ENCODE assay signal across 11 cellular contexts in genomic region chr7:24701232-24701898, GRCh38. TPM values are rescaled to one million over a fixed set of nuclear protein-coding genes. Genes with fewer than 3 reads are reported as not detected.
DNase-seq lines count a peak whose midpoint lies in the region; ATAC-seq, FAIRE-seq and TF ChIP-seq lines count a peak whose summit lies in the region.
"Had no signal": no experiment of that assay in that cellular context is flagged by ENCODE, and none has a peak within 500 bp of the region (broad histone marks: within the 10 kb centered on the region; RNA-seq: fewer than 3 reads in every experiment).

No MANE protein-coding gene starts in this region.

- POLR2A ChIA-PET in IMR-90 (lab: Charles Lee; ENCODE audit: unreplicated experiment): interaction anchor here (0.5 kb wide), 1 partner anchor 399 kb away, joined by 3 read pairs; no protein-coding TSS in a partner anchor

- H3K36me3 ChIP-seq in IMR-90 (ENCODE audit: control insufficient read depth, insufficient read depth, low read length) (peaks cover 5% of the 10 kb centered on the region; the same call in 1 of the 2 replicates), brain microvascular endothelial cell (replicated peaks) (no peaks in the 10 kb centered on the region), kidney (ENCODE audit: control insufficient read depth in 1 of 2, insufficient read depth in 2 of 2, low read length in 2 of 2) (no peaks in the 10 kb centered on the region)
- H3K36me3 ChIP-seq: tibial nerve had no signal

- peak overlapping the region; percentile 77 for H2AK9ac ChIP-seq in IMR-90 (replicated peaks; ENCODE audit: low read depth, low read length, poor library complexity)

- peak overlapping the region; percentile 35; the same call in 1 of the 2 replicates for H4K91ac ChIP-seq in IMR-90 (ENCODE audit: insufficient read depth, low read depth, low read length)

- H3K4me3 ChIP-seq in IMR-90 (ENCODE audit: insufficient read depth, low read depth, low read length) (no peak overlapping the region), brain microvascular endothelial cell (ENCODE audit: low read depth, low read length) (no peak overlapping the region), kidney (ENCODE audit: low read length in 2 of 2) (no peak overlapping the region)
- H3K4me3 ChIP-seq: tibial nerve had no signal

- no CpG with 5 or more reads among the region's 2 CpGs for WGBS in IMR-90 (ENCODE audit: extremely low coverage in 2 of 2, insufficient read length in 1 of 2), 2 experiments

- peak overlapping the region; percentile 51 for H2BK5ac ChIP-seq in IMR-90 (ENCODE audit: low read depth, low read length, poor library complexity, severe bottlenecking)

- CTCF ChIA-PET in IMR-90 (lab: Yijun Ruan, JAX): interaction anchor here (0.9 kb wide), 1 partner anchor 32 kb away, joined by 3 read pairs; no protein-coding TSS in a partner anchor

- H2BK120ac ChIP-seq in IMR-90 (ENCODE audit: low read depth, low read length): peak overlapping the region; percentile 46

- no peak for TF ChIP-seq RAD21 in IMR-90 (IDR thresholded peaks at IDR 0.05; ENCODE audit: low read length)

- H3K14ac ChIP-seq in IMR-90 (replicated peaks; ENCODE audit: low read depth, low read length): peak overlapping the region; percentile 19; the same call in 1 of the 2 replicates

- peaks cover 6 to 32% of the 10 kb centered on the region in 2 experiments; a peak in 3 of 4 replicates for H3K79me1 ChIP-seq in IMR-90 (ENCODE audit: low read depth in 1 of 2, low read length in 2 of 2)

- H3K56ac ChIP-seq in IMR-90 (ENCODE audit: extremely low read depth, insufficient read depth, low read length): no peak overlapping the region; the same call in 1 of the 2 replicates

- H3K27me3 ChIP-seq in IMR-90 (ENCODE audit: control insufficient read depth, insufficient read depth, low read length): no peaks in the 10 kb centered on the region
- no peaks in the 10 kb centered on the region for H3K27me3 ChIP-seq in brain microvascular endothelial cell (replicated peaks)
- H3K27me3 ChIP-seq: tibial nerve had no signal

- peak overlapping the region; percentile 11; the same call in 1 of the 3 replicates for H2BK15ac ChIP-seq in IMR-90 (ENCODE audit: low read depth, low read length)

- intact Hi-C loops in IMR-90 (cut with micrococcal nuclease): loop anchor here (10.0 kb wide), 1 partner anchor 103 kb away; no protein-coding TSS in a partner anchor
- intact Hi-C loops in kidney (cut with DNase I): no loop called here

- peak overlapping the region; percentile 8; the same call in 1 of the 2 replicates for H3K18ac ChIP-seq in IMR-90 (ENCODE audit: low read depth, low read length)

- ATAC-seq in IMR-90 (ENCODE audit: low read depth) (peak; percentile 86), GM21447 (IDR thresholded peaks at IDR 0.05; ENCODE audit: unreplicated experiment) (no peak)
- ATAC-seq: activated naive CD4-positive, alpha-beta T cell treated with anti-CD3 and anti-CD28 coated beads, Interleukin-2, amount 50 U/mL, for 72 hours had no signal

- no peak for TF ChIP-seq CTCF in IMR-90 (conservative IDR thresholded peaks at IDR 0.05; ENCODE audit: low read depth, low read length)
- no peak for TF ChIP-seq CTCF in brain microvascular endothelial cell (IDR thresholded peaks at IDR 0.05; ENCODE audit: low read depth, low read length, missing control alignments)
- TF ChIP-seq CTCF in GM10266 (IDR thresholded peaks at IDR 0.05; ENCODE audit: control insufficient read depth, insufficient read depth, low read depth, missing control alignments): no peak
- no peak for TF ChIP-seq CTCF in kidney (IDR thresholded peaks at IDR 0.05; ENCODE audit: borderline replicate concordance, extremely low read depth, insufficient read depth)

- peak overlapping the region; percentile 63; the same call in 1 of the 2 replicates for H3K23ac ChIP-seq in IMR-90 (ENCODE audit: low read depth, low read length)

- peak overlapping the region; percentile 38; the same call in 1 of the 2 replicates for H2AK5ac ChIP-seq in IMR-90 (ENCODE audit: low read depth, low read length)

- no peak overlapping the region for H3K9ac ChIP-seq in IMR-90 (ENCODE audit: low read depth, low read length)
- no peak overlapping the region for H3K9ac ChIP-seq in kidney (ENCODE audit: low read length in 2 of 2)

- H3K4me2 ChIP-seq in IMR-90 (ENCODE audit: low read depth, low read length): peak overlapping the region; percentile 15

- FAIRE-seq in kidney (lab: Jason Lieb, UNC): no peak

- H3K9me3 ChIP-seq in IMR-90 (ENCODE audit: control insufficient read depth, insufficient read depth, low read length): no peaks in the 10 kb centered on the region
- H3K9me3 ChIP-seq in kidney (ENCODE audit: control insufficient read depth in 1 of 2, low read length in 2 of 2): no peaks in the 10 kb centered on the region
- H3K9me3 ChIP-seq: tibial nerve had no signal

- no peak overlapping the region for H2AFZ ChIP-seq in IMR-90 (replicated peaks; ENCODE audit: low read length, poor library complexity)

- peak overlapping the region; percentile 0; the same call in 1 of the 2 replicates for H3K27ac ChIP-seq in IMR-90 (ENCODE audit: insufficient read depth, low read length)
- no peak overlapping the region for H3K27ac ChIP-seq in brain microvascular endothelial cell
- no peak overlapping the region for H3K27ac ChIP-seq in kidney (ENCODE audit: low read depth in 2 of 2, low read length in 2 of 2)
- H3K27ac ChIP-seq: tibial nerve had no signal

- no peak for TF ChIP-seq POLR2A in IMR-90 (IDR thresholded peaks at IDR 0.05; ENCODE audit: low read depth, low read length)

- H2BK20ac ChIP-seq in IMR-90 (ENCODE audit: low read depth, low read length): peak overlapping the region; percentile 59

- no TSS peak for BruUV-seq in IMR-90 (replicated peaks; lab: Mats Ljungman, UMichigan)

- H4K20me1 ChIP-seq in IMR-90 (ENCODE audit: insufficient read depth, low read length): peaks cover 3% of the 10 kb centered on the region; the same call in 1 of the 2 replicates

- dilution Hi-C loops in IMR-90 (cut with HindIII; ENCODE audit: low sequenced_read_pairs, unreplicated experiment): no loop called here

- peak overlapping the region; percentile 26 for H3K4ac ChIP-seq in IMR-90 (ENCODE audit: low read depth, low read length)

- DNase-seq in AG08396 (ENCODE audit: low spot score): peak; percentile 82
- DNase-seq in IMR-90: peak; percentile 96
- peak; percentile 90 for DNase-seq in brain microvascular endothelial cell
- DNase-seq in medulla oblongata (ENCODE audit: extremely low spot score): peak; percentile 67
- no peak for DNase-seq in COLO668 (lab: John Stamatoyannopoulos, UW; ENCODE audit: unreplicated experiment)
- DNase-seq in GM10266 (ENCODE audit: extremely low spot score): no peak
- DNase-seq in kidney: no peak
- DNase-seq: right cardiac atrium had no signal

- H3K4me1 ChIP-seq in IMR-90 (ENCODE audit: control insufficient read depth, insufficient read depth, low read length) (peaks cover 30% of the 10 kb centered on the region), kidney (ENCODE audit: control insufficient read depth in 1 of 2, insufficient read depth in 1 of 2, low read depth in 1 of 2, low read length in 2 of 2) (no peaks in the 10 kb centered on the region)

- peaks cover 30% of the 10 kb centered on the region for H3K9me1 ChIP-seq in IMR-90 (ENCODE audit: insufficient read depth, low read length)

- in situ Hi-C loops in IMR-90 (cut with MboI; ENCODE audit: low sequenced_read_pairs) (no loop called here), brain microvascular endothelial cell (cut with HindIII; ENCODE audit: low pct_ligation_motif_present, low sequenced_read_pairs) (no loop called here)

- peak overlapping the region in 1 of 2 experiments; percentile 23; a peak in 3 of 4 replicates for H4K8ac ChIP-seq in IMR-90 (ENCODE audit: low read depth in 2 of 2, low read length in 2 of 2)

- H4K5ac ChIP-seq in IMR-90 (ENCODE audit: low read depth, low read length): no peak overlapping the region

TF ChIP-seq in IMR-90, 13 proteins besides CTCF, POLR2A, EP300 and RAD21:
- TF ChIP-seq BHLHE40 (IDR thresholded peaks at IDR 0.05; ENCODE audit: low read depth, low read length): no peak
- TF ChIP-seq MAZ (IDR thresholded peaks at IDR 0.05; ENCODE audit: borderline replicate concordance, low read depth, low read length): 0 out of 2 replicates have a peak, but pooled peaks have one; percentile 16
- peak; percentile 50; the same call in 1 of the 2 replicates for TF ChIP-seq MXI1 (IDR thresholded peaks at IDR 0.05; ENCODE audit: borderline replicate concordance, low read depth, low read length)

RNA-seq across cellular contexts. Expression of gene GSDME, which starts 55.9 kb away (rescaled TPM):
- total RNA-seq in IMR-90 (2012; rRNA removed): 78.7 and 88.3 TPM in 2 replicates
- polyA plus RNA-seq in IMR-90 (2012; rRNA removed): 71.5 and 75.2 TPM in 2 replicates
- polyA plus RNA-seq in IMR-90 (2012; cell fraction: cytosol; rRNA removed): 49.6 and 55.2 TPM in 2 replicates
- polyA plus RNA-seq in IMR-90 (2012; cell fraction: nucleus; rRNA removed; ENCODE audit: low replicate concordance): 50.0 and 117 TPM in 2 replicates
- total RNA-seq in kidney: 11.7 TPM
- polyA plus RNA-seq in kidney (ENCODE audit: insufficient read depth, low read depth, low replicate concordance): 16.8 TPM

Comparison
In these comparisons a context has a peak if more than half of its experiments do, and no peak if none do; other contexts are left out.
1. DNase-seq: peak in AG08396 (single experiment), IMR-90 (single experiment), brain microvascular endothelial cell (single experiment) and medulla oblongata (single experiment); none in COLO668 (single experiment), GM10266 (single experiment) and kidney (single experiment).